ENCODE assay signal across 13 cellular contexts in the genomic region with DNA sequence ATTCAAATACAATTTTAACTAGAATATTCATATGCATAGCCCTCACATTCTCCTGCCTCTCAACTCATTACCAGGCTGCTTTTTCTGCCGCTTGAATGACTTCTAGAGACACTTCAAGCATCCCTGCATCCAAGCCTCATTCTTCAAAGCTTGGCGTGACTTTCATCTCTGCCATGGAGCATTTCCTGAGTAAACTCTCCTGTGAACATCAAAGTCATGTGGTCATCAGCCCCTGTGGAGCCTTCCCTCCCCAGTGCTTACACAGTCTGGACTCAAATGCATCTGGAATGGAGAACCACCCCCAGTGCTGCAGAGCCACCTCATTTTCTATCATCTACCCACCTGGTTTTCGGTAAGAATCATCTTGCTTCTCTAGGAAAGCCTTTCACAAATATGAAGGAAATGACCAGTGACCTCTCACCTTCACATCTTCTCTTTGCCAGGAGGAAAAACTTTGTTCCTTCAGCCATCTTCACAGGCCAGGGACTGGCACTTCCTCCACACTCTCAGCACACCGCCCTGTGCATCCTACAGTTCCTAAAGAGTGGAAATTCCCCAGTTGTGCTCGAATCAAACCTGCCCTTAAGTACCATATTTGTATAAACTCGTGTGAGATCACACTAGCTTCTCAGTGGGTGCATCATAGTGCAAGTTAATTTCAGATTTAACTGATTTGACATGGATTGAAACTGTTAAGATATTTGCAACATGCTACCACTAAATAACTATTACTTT.
DNase-seq lines count a peak whose midpoint lies in the region; ATAC-seq and TF ChIP-seq lines count a peak whose summit lies in the region.
"Had no signal": no experiment of that assay in that cellular context is flagged by ENCODE, and none has a peak within 500 bp of the region (broad histone marks: within the 10 kb centered on the region; RNA-seq: fewer than 3 reads in every experiment).

No MANE protein-coding gene starts in this region.

- H3K4me1 ChIP-seq in sigmoid colon: peaks cover 0 to 77% (median 59%) of the 10 kb centered on the region in 4 donors

- H3K36me3 ChIP-seq in sigmoid colon: no peaks in the 10 kb centered on the region
- H3K36me3 ChIP-seq in WERI-Rb-1: no peaks in the 10 kb centered on the region

- intact Hi-C loops in sigmoid colon (cut with DNase I): loop anchor here (2.0 to 5.0 kb wide), 3 partner anchors 17 to 180 kb away; no protein-coding TSS in a partner anchor

- TF ChIP-seq CTCF in sigmoid colon (IDR thresholded peaks at IDR 0.05) (no peak), WERI-Rb-1 (IDR thresholded peaks at IDR 0.05; ENCODE audit: low read depth, low read length) (no peak)

- 64 to 72% methylated on average over 6 of the region's 6 CpGs for WGBS in sigmoid colon, 2 donors

- H3K27me3 ChIP-seq in sigmoid colon (no peaks in the 10 kb centered on the region), WERI-Rb-1 (ENCODE audit: insufficient read depth, low read depth, severe bottlenecking) (peaks cover 23% of the 10 kb centered on the region)

- TF ChIP-seq POLR2A in sigmoid colon (IDR thresholded peaks at IDR 0.05): no peak

- H3K4me3 ChIP-seq in sigmoid colon: no peak overlapping the region
- no peak overlapping the region for H3K4me3 ChIP-seq in WERI-Rb-1 (ENCODE audit: low read depth, low read length)

- H3K9me3 ChIP-seq in sigmoid colon: no peaks in the 10 kb centered on the region
- no peaks in the 10 kb centered on the region for H3K9me3 ChIP-seq in WERI-Rb-1 (ENCODE audit: severe bottlenecking)

- peak; percentile 98 for DNase-seq in DMS53 treated with DMSO at 0.1 percent for 48 hours (lab: John Stamatoyannopoulos, UW; ENCODE audit: unreplicated experiment)
- DNase-seq in NCI-H69 (lab: John Stamatoyannopoulos, UW): peak; percentile 58
- DNase-seq in glomerular visceral epithelial cell (ENCODE audit: extremely low spot score): peak; percentile 74
- DNase-seq in sigmoid colon: peak; percentile 59
- no peak for DNase-seq in WERI-Rb-1
- no peak for DNase-seq in NCI-H526 (lab: John Stamatoyannopoulos, UW)
- DNase-seq: activated CD4-positive, CD25-positive, alpha-beta regulatory T cell; AML-193; Karpas-422; stimulated activated CD8-positive, alpha-beta memory T cell treated with anti-CD3 and anti-CD28 coated beads, Interleukin-4, amount 100 ng/mL, for 48 hours had no signal

- no peak for TF ChIP-seq EP300 in sigmoid colon (IDR thresholded peaks at IDR 0.05)

- ATAC-seq in GM19463 (IDR thresholded peaks at IDR 0.05; ENCODE audit: unreplicated experiment) (no peak), HG03039 (IDR thresholded peaks at IDR 0.05; ENCODE audit: unreplicated experiment) (no peak)
- ATAC-seq: natural killer cell treated with Interleukin-12 subunit alpha and Interleukin-12 subunit beta and Interleukin-15 and Interleukin-18, amount 100 ng/mL, for 72 hours had no signal

- H3K27ac ChIP-seq in sigmoid colon: peak overlapping the region; percentile 39 to 90 (median 86)
- H3K27ac ChIP-seq in WERI-Rb-1: no peak overlapping the region

Comparison
In these comparisons a context has a peak if more than half of its experiments do, and no peak if none do; other contexts are left out.
1. DNase-seq: peak in DMS53 treated with DMSO at 0.1 percent for 48 hours (single experiment), NCI-H69 (single experiment), glomerular visceral epithelial cell (single experiment) and sigmoid colon (single experiment); none in WERI-Rb-1 (single experiment) and NCI-H526 (0 of 2).